9 cellular contexts compared by ENCODE assay signal in genomic region chr19:53076984-53077383, GRCh38. TPM values are rescaled to one million over a fixed set of nuclear protein-coding genes. Genes with fewer than 3 reads are reported as not detected.
DNase-seq lines count a peak whose midpoint lies in the region; TF ChIP-seq lines count a peak whose summit lies in the region.
"Had no signal": no experiment of that assay in that cellular context is flagged by ENCODE, and none has a peak within 500 bp of the region (broad histone marks: within the 10 kb centered on the region; RNA-seq: fewer than 3 reads in every experiment).

No MANE protein-coding gene starts in this region.

- DNase-seq in AG20443 (ENCODE audit: low spot score) (peak; percentile 57), epithelial cell of proximal tubule (ENCODE audit: low read depth) (no peak), mucosa of gallbladder (ENCODE audit: low spot score) (peak; percentile 47), NCI-H187 treated with DMSO at 0.1 percent for 48 hours (lab: John Stamatoyannopoulos, UW) (no peak), amniotic stem cell (lab: John Stamatoyannopoulos, UW) (no peak), T-helper 1 cell (no peak), SHP77 treated with DMSO at 0.1 percent for 48 hours (lab: John Stamatoyannopoulos, UW) (no peak)
- DNase-seq: NCI-H748 treated with DMSO at 0.1 percent for 48 hours had no signal

- no peak overlapping the region for H3K4me3 ChIP-seq in epithelial cell of proximal tubule (ENCODE audit: low read depth, low read length)

- 0 out of 2 replicates have a peak, but pooled peaks have one; percentile 9 for TF ChIP-seq CTCF in LNCAP (IDR thresholded peaks at IDR 0.05)
- peak; percentile 27 for TF ChIP-seq CTCF in epithelial cell of proximal tubule (conservative IDR thresholded peaks at IDR 0.05; ENCODE audit: low read depth, low read length)

RNA-seq across cellular contexts. Expression of gene ZNF160, which starts 26.2 kb away (rescaled TPM):
- 5.5 and 9.6 TPM in 2 replicates for total RNA-seq in epithelial cell of proximal tubule
- total RNA-seq in mucosa of gallbladder = 66.8 TPM

RNA-seq across cellular contexts. Expression of gene ERVV-2, which starts 32.4 kb away (rescaled TPM):
- not detected in 2 replicates for total RNA-seq in epithelial cell of proximal tubule
- not detected for total RNA-seq in mucosa of gallbladder

RNA-seq across cellular contexts. Expression of gene ZNF415, which starts 55.7 kb away (rescaled TPM):
- total RNA-seq in epithelial cell of proximal tubule = 2.2 and 3.1 TPM in 2 replicates
- 13.1 TPM for total RNA-seq in mucosa of gallbladder

Comparison
In these comparisons a context has a peak if more than half of its experiments do, and no peak if none do; other contexts are left out.
1. DNase-seq: peak in AG20443 (single experiment) and mucosa of gallbladder (single experiment); none in epithelial cell of proximal tubule (single experiment), NCI-H187 treated with DMSO at 0.1 percent for 48 hours (single experiment), amniotic stem cell (single experiment), T-helper 1 cell (0 of 5) and SHP77 treated with DMSO at 0.1 percent for 48 hours (single experiment).